In the genomic region with DNA sequence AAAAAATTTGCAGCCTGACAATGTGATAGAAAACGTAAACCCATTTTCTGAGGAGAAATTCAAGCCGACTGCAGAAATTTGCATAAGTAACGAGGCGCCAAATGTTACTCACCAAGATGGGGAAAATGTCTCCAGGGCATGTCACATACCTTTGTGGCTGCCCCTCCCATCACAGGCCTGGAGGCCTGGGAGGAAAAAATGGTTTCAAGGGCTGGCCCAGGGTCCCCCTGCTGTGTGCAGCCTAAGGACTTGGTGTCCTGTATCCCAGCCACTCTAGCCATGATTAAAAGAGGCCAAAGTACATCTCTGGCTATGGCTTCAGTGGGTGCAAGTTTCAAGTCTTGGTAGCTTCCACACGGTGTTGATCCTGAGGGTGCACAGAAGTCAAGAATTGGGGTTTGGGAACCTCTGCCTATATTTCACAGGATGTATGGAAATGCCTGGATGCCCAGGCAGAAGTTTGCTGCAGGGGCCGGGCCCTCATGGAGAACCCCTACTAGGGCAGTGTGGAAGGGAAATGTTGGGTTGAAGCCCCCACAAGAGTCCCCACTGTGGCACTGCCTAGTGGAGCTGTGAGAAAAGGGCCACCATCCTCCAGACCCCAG, we compare ENCODE assay signal across 16 cellular contexts.
DNase-seq lines count a peak whose midpoint lies in the region; ATAC-seq and TF ChIP-seq lines count a peak whose summit lies in the region.
"Had no signal": no experiment of that assay in that cellular context is flagged by ENCODE, and none has a peak within 500 bp of the region (broad histone marks: within the 10 kb centered on the region; RNA-seq: fewer than 3 reads in every experiment).

No MANE protein-coding gene starts in this region.

- H2BK5ac ChIP-seq in trophoblast cell (ENCODE audit: low read depth, low read length, poor library complexity), result no peak overlapping the region

- no peaks in the 10 kb centered on the region for H3K79me1 ChIP-seq in trophoblast cell (ENCODE audit: low read length)

- H3K4me1 Mint-ChIP-seq in GM23338 (no peaks in the 10 kb centered on the region), endodermal cell (no peaks in the 10 kb centered on the region)
- H3K4me1 Mint-ChIP-seq in effector memory CD8-positive, alpha-beta T cell (ENCODE audit: low read depth in 2 of 2), result no peaks in the 10 kb centered on the region
- no peaks in the 10 kb centered on the region for H3K4me1 Mint-ChIP-seq in activated CD4-positive, alpha-beta memory T cell treated with anti-CD3 and anti-CD28 coated beads, Interleukin-2, amount 10 ng/mL, durations not matched to agents 7 days and 5 days
- H3K4me1 Mint-ChIP-seq: H9 had no signal

- no peak for ATAC-seq in GM23338
- ATAC-seq in effector memory CD8-positive, alpha-beta T cell (replicated peaks), result no peak

- H3K4ac ChIP-seq in trophoblast cell (ENCODE audit: low read depth, low read length), result no peak overlapping the region

- H3K27ac ChIP-seq in GM23338 (ENCODE audit: low read depth), result no peak overlapping the region
- H3K27ac ChIP-seq in endodermal cell (ENCODE audit: low read depth, low read length), result no peak overlapping the region
- no peak overlapping the region for H3K27ac ChIP-seq in trophoblast cell (ENCODE audit: low read depth, low read length)
- no peak overlapping the region for H3K27ac ChIP-seq in MM.1S (ENCODE audit: low read length)
- H3K27ac ChIP-seq: C4-2B, HL-60 had no signal

- no peak overlapping the region for H3K23ac ChIP-seq in trophoblast cell (ENCODE audit: low read length)

- H3K9me2 ChIP-seq in GM23338 (ENCODE audit: insufficient read depth) (peaks cover 12% of the 10 kb centered on the region; the same call in 1 of the 2 replicates), MM.1S (replicated peaks; ENCODE audit: insufficient read depth, low read length) (no peaks in the 10 kb centered on the region)

- H4K12ac ChIP-seq in trophoblast cell (ENCODE audit: low read depth, low read length), result no peak overlapping the region

- no peak overlapping the region for H3K14ac ChIP-seq in trophoblast cell (ENCODE audit: low read length)

- H3K36me3 Mint-ChIP-seq in GM23338 (ENCODE audit: low read depth) (peaks cover 28% of the 10 kb centered on the region), endodermal cell (ENCODE audit: low read depth) (peaks cover 4% of the 10 kb centered on the region)
- no peaks in the 10 kb centered on the region for H3K36me3 Mint-ChIP-seq in effector memory CD8-positive, alpha-beta T cell (ENCODE audit: insufficient read depth)
- H3K36me3 Mint-ChIP-seq in activated CD4-positive, alpha-beta memory T cell treated with anti-CD3 and anti-CD28 coated beads, Interleukin-2, amount 10 ng/mL, durations not matched to agents 7 days and 5 days (ENCODE audit: low read depth), result no peaks in the 10 kb centered on the region

- H3K27me3 ChIP-seq in GM23338 (ENCODE audit: insufficient read depth), result no peaks in the 10 kb centered on the region
- no peaks in the 10 kb centered on the region for H3K27me3 ChIP-seq in endodermal cell (ENCODE audit: control insufficient read depth, insufficient read depth, low read length, poor library complexity, severe bottlenecking)
- no peaks in the 10 kb centered on the region for H3K27me3 ChIP-seq in trophoblast cell (ENCODE audit: insufficient read depth, low read length)
- H3K27me3 ChIP-seq in MM.1S (replicated peaks; ENCODE audit: insufficient read depth, low read length), result no peaks in the 10 kb centered on the region

- DNase-seq in GM23338 (ENCODE audit: low spot score), result peak; percentile 2
- peak; percentile 10 for DNase-seq in OCI-M1 (lab: John Stamatoyannopoulos, UW)
- peak; percentile 66 for DNase-seq in endodermal cell
- DNase-seq in trophoblast cell, result no peak
- no peak for DNase-seq in MM.1S
- DNase-seq in effector memory CD8-positive, alpha-beta T cell, result no peak
- no peak for DNase-seq in activated CD4-positive, alpha-beta memory T cell treated with anti-CD3 and anti-CD28 coated beads, Interleukin-2, amount 10 ng/mL, durations not matched to agents 7 days and 5 days
- DNase-seq: AML-193; Caco-2; CD4-positive, alpha-beta T cell; GDM1; H9; IMR-90; KBM-7 had no signal

- H4K91ac ChIP-seq in trophoblast cell (ENCODE audit: low read depth, low read length), result no peak overlapping the region

- no peak overlapping the region for H3K18ac ChIP-seq in trophoblast cell (ENCODE audit: low read length)

- H4K8ac ChIP-seq in trophoblast cell (ENCODE audit: low read depth, low read length), result no peak overlapping the region

- no peak overlapping the region for H2AFZ ChIP-seq in GM23338
- no peak overlapping the region for H2AFZ ChIP-seq in trophoblast cell (ENCODE audit: insufficient read depth, low read length, poor library complexity)
- no peak overlapping the region for H2AFZ ChIP-seq in MM.1S (ENCODE audit: low read length)

- WGBS in endodermal cell (ENCODE audit: insufficient coverage in 1 of 2, insufficient read length in 1 of 2), 2 experiments, result 89 to 93% methylated on average over 5 to 6 of the region's 6 CpGs
- WGBS in trophoblast cell (ENCODE audit: extremely low coverage, insufficient coverage, insufficient read length), result no CpG with 5 or more reads among the region's 6 CpGs

- H3K79me2 ChIP-seq in GM23338 (replicated peaks; ENCODE audit: insufficient read depth) (no peaks in the 10 kb centered on the region), trophoblast cell (ENCODE audit: control insufficient read depth, insufficient read depth, low read length, poor library complexity) (no peaks in the 10 kb centered on the region), MM.1S (ENCODE audit: low read length) (no peaks in the 10 kb centered on the region)

- H3K9ac ChIP-seq in endodermal cell (ENCODE audit: extremely low read depth, low read length, poor library complexity, severe bottlenecking) (no peak overlapping the region), trophoblast cell (ENCODE audit: low read length) (peak overlapping the region; percentile 58), MM.1S (ENCODE audit: low read length) (no peak overlapping the region)

- H3K4me2 ChIP-seq in GM23338 (no peak overlapping the region), trophoblast cell (ENCODE audit: low read length) (no peak overlapping the region), MM.1S (ENCODE audit: low read depth, low read length) (no peak overlapping the region)

- H2BK120ac ChIP-seq in trophoblast cell (ENCODE audit: insufficient read depth, low read length, poor library complexity), result no peak overlapping the region

- H3F3A ChIP-seq in GM23338 (replicated peaks; ENCODE audit: low read depth) (no peaks in the 10 kb centered on the region), MM.1S (ENCODE audit: insufficient read depth, low read length) (no peaks in the 10 kb centered on the region)

- no peak overlapping the region for H3K27ac Mint-ChIP-seq in GM23338
- H3K27ac Mint-ChIP-seq in endodermal cell, result no peak overlapping the region
- H3K27ac Mint-ChIP-seq in effector memory CD8-positive, alpha-beta T cell, result no peak overlapping the region
- no peak overlapping the region for H3K27ac Mint-ChIP-seq in activated CD4-positive, alpha-beta memory T cell treated with anti-CD3 and anti-CD28 coated beads, Interleukin-2, amount 10 ng/mL, durations not matched to agents 7 days and 5 days
- H3K27ac Mint-ChIP-seq: CD4-positive, alpha-beta T cell; H9 had no signal

- POLR2A ChIA-PET in activated CD4-positive, alpha-beta memory T cell treated with anti-CD3 and anti-CD28 coated beads, Interleukin-2, amount 10 ng/mL, durations not matched to agents 7 days and 5 days (lab: Charles Lee), result no interaction called here

- H3K36me3 ChIP-seq in GM23338 (ENCODE audit: insufficient read depth) (no peaks in the 10 kb centered on the region), endodermal cell (ENCODE audit: control insufficient read depth, insufficient read depth, low read length) (no peaks in the 10 kb centered on the region), trophoblast cell (ENCODE audit: control insufficient read depth in 1 of 2, insufficient read depth in 2 of 2, low read length in 2 of 2) (peaks cover 3 to 6% of the 10 kb centered on the region in 2 experiments), MM.1S (replicated peaks; ENCODE audit: insufficient read depth, low read length) (no peaks in the 10 kb centered on the region)

- no peak overlapping the region for H2AK5ac ChIP-seq in trophoblast cell (ENCODE audit: low read length)

- H2BK12ac ChIP-seq in trophoblast cell (ENCODE audit: low read length), result no peak overlapping the region

- H4K20me1 ChIP-seq in GM23338 (replicated peaks; ENCODE audit: insufficient read depth) (no peaks in the 10 kb centered on the region), MM.1S (ENCODE audit: insufficient read depth, low read length) (no peaks in the 10 kb centered on the region)

- H3K4me1 ChIP-seq in GM23338 (ENCODE audit: insufficient read depth), result no peaks in the 10 kb centered on the region
- H3K4me1 ChIP-seq in endodermal cell (ENCODE audit: control insufficient read depth, insufficient read depth, low read length), result no peaks in the 10 kb centered on the region
- no peaks in the 10 kb centered on the region for H3K4me1 ChIP-seq in trophoblast cell (ENCODE audit: control insufficient read depth in 1 of 2, insufficient read depth in 2 of 2, low read length in 2 of 2)
- no peaks in the 10 kb centered on the region for H3K4me1 ChIP-seq in MM.1S (ENCODE audit: low read length)
- H3K4me1 ChIP-seq: Caco-2 had no signal

- peaks cover 34% of the 10 kb centered on the region for H3K9me3 ChIP-seq in endodermal cell (ENCODE audit: control insufficient read depth, low read length)
- H3K9me3 ChIP-seq in trophoblast cell (ENCODE audit: insufficient read depth, low read depth, low read length), result peaks cover 7% of the 10 kb centered on the region
- no peaks in the 10 kb centered on the region for H3K9me3 ChIP-seq in MM.1S (replicated peaks; ENCODE audit: insufficient read depth, low read length)

- H3K4me3 Mint-ChIP-seq in GM23338 (no peak overlapping the region), endodermal cell (no peak overlapping the region)
- no peak overlapping the region for H3K4me3 Mint-ChIP-seq in effector memory CD8-positive, alpha-beta T cell
- no peak overlapping the region for H3K4me3 Mint-ChIP-seq in activated CD4-positive, alpha-beta memory T cell treated with anti-CD3 and anti-CD28 coated beads, Interleukin-2, amount 10 ng/mL, durations not matched to agents 7 days and 5 days
- H3K4me3 Mint-ChIP-seq: CD4-positive, alpha-beta T cell; H9 had no signal

- H3K27me3 Mint-ChIP-seq in GM23338 (ENCODE audit: insufficient read depth, low read depth, poor library complexity), result no peaks in the 10 kb centered on the region
- peaks cover under 1% of the 10 kb centered on the region for H3K27me3 Mint-ChIP-seq in endodermal cell (ENCODE audit: insufficient read depth)
- H3K27me3 Mint-ChIP-seq in effector memory CD8-positive, alpha-beta T cell, result no peaks in the 10 kb centered on the region
- H3K27me3 Mint-ChIP-seq in activated CD4-positive, alpha-beta memory T cell treated with anti-CD3 and anti-CD28 coated beads, Interleukin-2, amount 10 ng/mL, durations not matched to agents 7 days and 5 days, result no peaks in the 10 kb centered on the region
- H3K27me3 Mint-ChIP-seq: CD4-positive, alpha-beta T cell had no signal

- H3K4me3 ChIP-seq in GM23338 (no peak overlapping the region), endodermal cell (ENCODE audit: low read length) (no peak overlapping the region), trophoblast cell (ENCODE audit: low read depth, low read length) (no peak overlapping the region), MM.1S (ENCODE audit: low read length) (no peak overlapping the region)

- TF ChIP-seq CTCF in GM23338 (conservative IDR thresholded peaks at IDR 0.05; ENCODE audit: low read depth in 2 of 2), result no peak
- TF ChIP-seq CTCF in endodermal cell (conservative IDR thresholded peaks at IDR 0.05), result no peak
- TF ChIP-seq CTCF in MM.1S (IDR thresholded peaks at IDR 0.05; ENCODE audit: low read length), result no peak

- H3K9me3 Mint-ChIP-seq in GM23338, result peaks cover 45% of the 10 kb centered on the region
- H3K9me3 Mint-ChIP-seq in endodermal cell, result peaks cover 41% of the 10 kb centered on the region
- peaks cover 7 to 11% of the 10 kb centered on the region in 2 donors for H3K9me3 Mint-ChIP-seq in effector memory CD8-positive, alpha-beta T cell
- H3K9me3 Mint-ChIP-seq in activated CD4-positive, alpha-beta memory T cell treated with anti-CD3 and anti-CD28 coated beads, Interleukin-2, amount 10 ng/mL, durations not matched to agents 7 days and 5 days, result peaks cover 9% of the 10 kb centered on the region

- CTCF ChIA-PET in activated CD4-positive, alpha-beta memory T cell treated with anti-CD3 and anti-CD28 coated beads, Interleukin-2, amount 10 ng/mL, durations not matched to agents 7 days and 5 days (lab: Charles Lee), result no interaction called here

Comparison
In these comparisons a context has a peak if more than half of its experiments do, and no peak if none do; other contexts are left out.
1. DNase-seq: peak in GM23338 (single experiment), OCI-M1 (single experiment) and endodermal cell (single experiment); none in trophoblast cell (0 of 2), MM.1S (single experiment), effector memory CD8-positive, alpha-beta T cell (0 of 3) and activated CD4-positive, alpha-beta memory T cell treated with anti-CD3 and anti-CD28 coated beads, Interleukin-2, amount 10 ng/mL, durations not matched to agents 7 days and 5 days (single experiment).